8 cellular contexts compared by ENCODE assay signal in genomic region chr7:18566829-18567228, GRCh38.
DNase-seq lines count a peak whose midpoint lies in the region; ATAC-seq and TF ChIP-seq lines count a peak whose summit lies in the region.

No MANE protein-coding gene starts in this region.

- H2BK120ac ChIP-seq in mesenchymal stem cell (ENCODE audit: low read depth, low read length), result no peak overlapping the region

- H3K79me1 ChIP-seq in mesenchymal stem cell (replicated peaks; ENCODE audit: low read length, poor library complexity, severe bottlenecking), result peaks cover 5% of the 10 kb centered on the region

- no peak overlapping the region for H4K91ac ChIP-seq in mesenchymal stem cell (ENCODE audit: low read length)

- no peaks in the 10 kb centered on the region for H3K4me1 ChIP-seq in mesenchymal stem cell (ENCODE audit: control insufficient read depth, insufficient read depth, low read depth, low read length)
- H3K4me1 ChIP-seq in neural progenitor cell, result no peaks in the 10 kb centered on the region

- no peak overlapping the region for H3K14ac ChIP-seq in mesenchymal stem cell (ENCODE audit: low read length in 2 of 2)

- H3K79me2 ChIP-seq in neural progenitor cell (ENCODE audit: low read depth), result no peaks in the 10 kb centered on the region

- H3K4me3 Mint-ChIP-seq in neural progenitor cell, result no peak overlapping the region

- H2BK5ac ChIP-seq in mesenchymal stem cell (ENCODE audit: low read depth, low read length, poor library complexity, severe bottlenecking), result no peak overlapping the region

- no peaks in the 10 kb centered on the region for H3K36me3 ChIP-seq in mesenchymal stem cell (ENCODE audit: control insufficient read depth in 1 of 2, insufficient read depth in 2 of 2, low read depth in 1 of 2, low read length in 2 of 2)
- no peaks in the 10 kb centered on the region for H3K36me3 ChIP-seq in neural progenitor cell

- no peaks in the 10 kb centered on the region for H3K9me3 ChIP-seq in mesenchymal stem cell (ENCODE audit: control insufficient read depth, low read length)
- no peaks in the 10 kb centered on the region for H3K9me3 ChIP-seq in neural progenitor cell (ENCODE audit: low read depth)

- 88% methylated on average over 7 of the region's 7 CpGs for WGBS in mesenchymal stem cell

- H3K4ac ChIP-seq in mesenchymal stem cell (ENCODE audit: low read depth in 1 of 2, low read length in 2 of 2), result no peak overlapping the region

- no peak overlapping the region for H3K27ac Mint-ChIP-seq in neural progenitor cell

- no peak overlapping the region for H2AFZ ChIP-seq in mesenchymal stem cell (ENCODE audit: low read depth, low read length)
- H2AFZ ChIP-seq in neural progenitor cell (replicated peaks), result no peak overlapping the region

- H3K18ac ChIP-seq in mesenchymal stem cell (ENCODE audit: low read depth in 1 of 2, low read length in 2 of 2), result no peak overlapping the region

- H3K36me3 Mint-ChIP-seq in neural progenitor cell, result no peaks in the 10 kb centered on the region

- H3K9ac ChIP-seq in mesenchymal stem cell (ENCODE audit: low read length) (no peak overlapping the region), neural progenitor cell (no peak overlapping the region)

- H3K4me2 ChIP-seq in mesenchymal stem cell (ENCODE audit: low read length, poor library complexity, severe bottlenecking) (no peak overlapping the region), neural progenitor cell (no peak overlapping the region)

- DNase-seq in mesenchymal stem cell (no peak), DMS79 treated with DMSO at 0.1 percent for 48 hours (lab: John Stamatoyannopoulos, UW) (no peak), NCI-H187 treated with DMSO at 0.1 percent for 48 hours (lab: John Stamatoyannopoulos, UW) (no peak), neural progenitor cell (ENCODE audit: low spot score) (no peak), NCI-H1048 (lab: John Stamatoyannopoulos, UW) (no peak)

- peak; percentile 96 for ATAC-seq in GM19023 (IDR thresholded peaks at IDR 0.05; ENCODE audit: unreplicated experiment)
- ATAC-seq in HG02571 (IDR thresholded peaks at IDR 0.05; ENCODE audit: unreplicated experiment), result peak; percentile 96
- peak; percentile 68 for ATAC-seq in HG03575 (IDR thresholded peaks at IDR 0.05; ENCODE audit: extremely low read depth, insufficient number of reproducible peaks, low FRiP score, unreplicated experiment)

- no peaks in the 10 kb centered on the region for H3K27me3 Mint-ChIP-seq in neural progenitor cell (ENCODE audit: insufficient read depth, low read depth)

- no peaks in the 10 kb centered on the region for H3F3A ChIP-seq in neural progenitor cell (ENCODE audit: low read depth)

- H2AK5ac ChIP-seq in mesenchymal stem cell (ENCODE audit: low read length, severe bottlenecking), result no peak overlapping the region

- no peak overlapping the region for H2BK12ac ChIP-seq in mesenchymal stem cell (ENCODE audit: low read length in 2 of 2)

- no peaks in the 10 kb centered on the region for H3K4me1 Mint-ChIP-seq in neural progenitor cell

- H3K23ac ChIP-seq in mesenchymal stem cell (ENCODE audit: low read length in 2 of 2), result no peak overlapping the region

- H3K4me3 ChIP-seq in mesenchymal stem cell (ENCODE audit: insufficient read depth in 1 of 2, low read depth in 1 of 2, low read length in 2 of 2) (no peak overlapping the region), neural progenitor cell (no peak overlapping the region)

- no peaks in the 10 kb centered on the region for H3K9me3 Mint-ChIP-seq in neural progenitor cell

- TF ChIP-seq CTCF in neural progenitor cell (IDR thresholded peaks at IDR 0.05), result no peak

- H2BK15ac ChIP-seq in mesenchymal stem cell (ENCODE audit: low read depth, poor library complexity, severe bottlenecking), result no peak overlapping the region

- no peaks in the 10 kb centered on the region for H3K27me3 ChIP-seq in mesenchymal stem cell (ENCODE audit: control insufficient read depth in 1 of 2, insufficient read depth in 1 of 2, low read length in 2 of 2)
- no peaks in the 10 kb centered on the region for H3K27me3 ChIP-seq in neural progenitor cell

- H3K27ac ChIP-seq in mesenchymal stem cell (ENCODE audit: low read length, poor library complexity, severe bottlenecking) (no peak overlapping the region), neural progenitor cell (no peak overlapping the region)

- H4K8ac ChIP-seq in mesenchymal stem cell (ENCODE audit: low read length), result peak overlapping the region; percentile 28

- H4K20me1 ChIP-seq in neural progenitor cell (ENCODE audit: low read depth), result no peaks in the 10 kb centered on the region
